1 cellular context compared by ENCODE assay signal in genomic region chr11:34959770-34960169, GRCh38.
TF ChIP-seq lines count a peak whose summit lies in the region.

No MANE protein-coding gene starts in this region.

TF ChIP-seq in HepG2, 621 proteins besides CTCF, POLR2A, EP300 and RAD21:
- TF ChIP-seq SRSF9 (IDR thresholded peaks at IDR 0.05; ENCODE audit: borderline replicate concordance, insufficient read depth, low read depth, low read length, poor library complexity, severe bottlenecking) (no peak), CEBPB (IDR thresholded peaks at IDR 0.05; ENCODE audit: borderline replicate concordance, low read depth, low read length) (peak; percentile 31; the same call in 1 of the 2 replicates), ZNF496 (CRISPR knock-in tag; IDR thresholded peaks at IDR 0.05; ENCODE audit: insufficient replicate concordance) (no peak), ZNF274 (CRISPR knock-in tag; IDR thresholded peaks at IDR 0.05) (no peak)
